ENCODE assay signal across 28 cellular contexts in genomic region chr18:67504739-67505138, GRCh38.
"Had no signal": no experiment of that assay in that cellular context is flagged by ENCODE, and none has a peak within 500 bp of the region (broad histone marks: within the 10 kb centered on the region; RNA-seq: fewer than 3 reads in every experiment).

No MANE protein-coding gene starts in this region.

- H3K27ac ChIP-seq: esophagus muscularis mucosa, foreskin keratinocyte, gastroesophageal sphincter, heart left ventricle, hepatocyte, neutrophil, parathyroid adenoma, prostate gland, right atrium auricular region, thoracic aorta, tibial nerve, upper lobe of left lung had no signal

- H3K36me3 ChIP-seq: esophagus muscularis mucosa, gastroesophageal sphincter, heart left ventricle, neutrophil, prostate gland, right atrium auricular region, thoracic aorta, tibial nerve, upper lobe of left lung had no signal

- ATAC-seq: foreskin keratinocyte; gastroesophageal sphincter; heart left ventricle; left lobe of liver; natural killer cell; sciatic nerve; stimulated activated naive CD8-positive, alpha-beta T cell treated with anti-CD3 and anti-CD28 coated beads, Interleukin-15, amount 100 ng/mL, for 72 hours had no signal

- FAIRE-seq: colon, endothelial cell of umbilical vein, kidney, urothelium cell line had no signal

- H3K27me3 ChIP-seq: esophagus muscularis mucosa, foreskin keratinocyte, gastroesophageal sphincter, heart left ventricle, hepatocyte, neutrophil, right atrium auricular region, tibial nerve, upper lobe of left lung had no signal

- DNase-seq: effector CD8-positive, alpha-beta T cell; foreskin keratinocyte; heart left ventricle; kidney; natural killer cell; stimulated activated CD4-positive, alpha-beta T cell treated with anti-CD3 and anti-CD28 coated beads, Interleukin-12 subunit alpha, Interleukin-12 subunit beta, amount 100 ng/mL, for 4 hours; stimulated activated CD4-positive, alpha-beta T cell treated with anti-CD3 and anti-CD28 coated beads, Interleukin-1b, Interleukin-23, amount 100 ng/mL, for 48 hours; stimulated activated CD4-positive, alpha-beta T cell treated with anti-CD3 and anti-CD28 coated beads, Interleukin-4, amount 100 ng/mL, for 1 hour; stimulated activated CD8-positive, alpha-beta memory T cell treated with anti-CD3 and anti-CD28 coated beads, Interleukin-4, amount 100 ng/mL, for 48 hours; stimulated activated naive CD4-positive, alpha-beta T cell; stimulated activated naive CD8-positive, alpha-beta T cell treated with anti-CD3 and anti-CD28 coated beads, Interleukin-15, amount 100 ng/mL, for 72 hours; upper lobe of left lung had no signal

- H3K4me3 ChIP-seq: esophagus muscularis mucosa, gastroesophageal sphincter, heart left ventricle, hepatocyte, lung, prostate gland, right atrium auricular region, smooth muscle cell, thoracic aorta, tibial nerve, upper lobe of left lung had no signal
